Comparison of ENCODE assay signal across 15 cellular contexts in genomic region chr1:211613951-211614350, GRCh38. TPM values are rescaled to one million over a fixed set of nuclear protein-coding genes. Genes with fewer than 3 reads are reported as not detected.
DNase-seq lines count a peak whose midpoint lies in the region; ATAC-seq and TF ChIP-seq lines count a peak whose summit lies in the region.
"Had no signal": no experiment of that assay in that cellular context is flagged by ENCODE, and none has a peak within 500 bp of the region (broad histone marks: within the 10 kb centered on the region; RNA-seq: fewer than 3 reads in every experiment).

No MANE protein-coding gene starts in this region.

- no peaks in the 10 kb centered on the region for H3K9me3 ChIP-seq in CD8-positive, alpha-beta memory T cell (ENCODE audit: low read length)
- H3K9me3 ChIP-seq in neutrophil (no peaks in the 10 kb centered on the region), MM.1S (replicated peaks; ENCODE audit: insufficient read depth, low read length) (no peaks in the 10 kb centered on the region)
- H3K9me3 ChIP-seq: ovary had no signal

- no peak for DNase-seq in CD8-positive, alpha-beta memory T cell
- no peak for DNase-seq in stimulated activated naive B cell treated with anti-CD40 and anti-IgM and Interleukin-4, amounts not matched to agents 10 μg/mL and 1 μg/mL and 100 μg/mL, for 72 hours
- DNase-seq in MM.1S: no peak
- DNase-seq: activated CD4-positive, CD25-positive, alpha-beta regulatory T cell treated with anti-CD3 and anti-CD28 coated beads, Interleukin-2, amount 50 U/mL, for 72 hours; activated CD8-positive, alpha-beta memory T cell treated with anti-CD3 and anti-CD28 coated beads, Interleukin-2, amount 10 ng/mL, durations not matched to agents 7 days and 5 days; activated effector memory CD4-positive, alpha-beta T cell treated with anti-CD3 and anti-CD28 coated beads, Interleukin-2, amount 50 U/mL, for 16 hours; DMS153; NCI-H1694 treated with DMSO at 0.1 percent for 48 hours; stimulated activated CD4-positive, alpha-beta T cell treated with anti-CD3 and anti-CD28 coated beads, Interleukin-2, amount 100 ng/mL, for 48 hours had no signal

- H3K4me3 Mint-ChIP-seq in CD8-positive, alpha-beta memory T cell: no peak overlapping the region
- peak overlapping the region in 1 of 5 experiments; percentile 1 for H3K4me3 Mint-ChIP-seq in brain
- H3K4me3 Mint-ChIP-seq in stimulated activated naive B cell treated with anti-CD40 and anti-IgM and Interleukin-4, amounts not matched to agents 10 μg/mL and 1 μg/mL and 100 μg/mL, for 72 hours: no peak overlapping the region
- H3K4me3 Mint-ChIP-seq: activated CD8-positive, alpha-beta memory T cell treated with anti-CD3 and anti-CD28 coated beads, Interleukin-2, amount 10 ng/mL, durations not matched to agents 7 days and 5 days; T-helper 1 cell treated with Interleukin-12 subunit alpha and Interleukin-12 subunit beta and Interleukin-4 antibody, amounts not matched to agents 30 μg/mL and 1 μg/mL, for 36 hours had no signal

- H3K9me2 ChIP-seq in MM.1S (replicated peaks; ENCODE audit: insufficient read depth, low read length): no peaks in the 10 kb centered on the region

- H3K27me3 Mint-ChIP-seq in CD8-positive, alpha-beta memory T cell: no peaks in the 10 kb centered on the region
- no peaks in the 10 kb centered on the region for H3K27me3 Mint-ChIP-seq in brain
- no peaks in the 10 kb centered on the region for H3K27me3 Mint-ChIP-seq in stimulated activated naive B cell treated with anti-CD40 and anti-IgM and Interleukin-4, amounts not matched to agents 10 μg/mL and 1 μg/mL and 100 μg/mL, for 72 hours
- H3K27me3 Mint-ChIP-seq: activated CD8-positive, alpha-beta memory T cell treated with anti-CD3 and anti-CD28 coated beads, Interleukin-2, amount 10 ng/mL, durations not matched to agents 7 days and 5 days had no signal

- no peaks in the 10 kb centered on the region for H3K27me3 ChIP-seq in CD8-positive, alpha-beta memory T cell (ENCODE audit: insufficient read depth, low read length, poor library complexity, severe bottlenecking)
- no peaks in the 10 kb centered on the region for H3K27me3 ChIP-seq in KMS-11 (ENCODE audit: insufficient read depth, low read depth)
- no peaks in the 10 kb centered on the region for H3K27me3 ChIP-seq in neutrophil
- H3K27me3 ChIP-seq in MM.1S (replicated peaks; ENCODE audit: insufficient read depth, low read length): no peaks in the 10 kb centered on the region
- H3K27me3 ChIP-seq: ovary had no signal

- H3K9me3 Mint-ChIP-seq in CD8-positive, alpha-beta memory T cell: no peaks in the 10 kb centered on the region
- peaks cover 0 to 4% (median 0%) of the 10 kb centered on the region in 5 experiments for H3K9me3 Mint-ChIP-seq in brain
- H3K9me3 Mint-ChIP-seq in stimulated activated naive B cell treated with anti-CD40 and anti-IgM and Interleukin-4, amounts not matched to agents 10 μg/mL and 1 μg/mL and 100 μg/mL, for 72 hours: no peaks in the 10 kb centered on the region
- H3K9me3 Mint-ChIP-seq: T-helper 1 cell treated with Interleukin-12 subunit alpha and Interleukin-12 subunit beta and Interleukin-4 antibody, amounts not matched to agents 30 μg/mL and 1 μg/mL, for 36 hours had no signal

- no peak overlapping the region for H3K27ac Mint-ChIP-seq in CD8-positive, alpha-beta memory T cell
- peak overlapping the region in 4 of 5 experiments; percentile 6 to 62 (median 40) for H3K27ac Mint-ChIP-seq in brain
- H3K27ac Mint-ChIP-seq in stimulated activated naive B cell treated with anti-CD40 and anti-IgM and Interleukin-4, amounts not matched to agents 10 μg/mL and 1 μg/mL and 100 μg/mL, for 72 hours: no peak overlapping the region
- H3K27ac Mint-ChIP-seq: activated CD8-positive, alpha-beta memory T cell treated with anti-CD3 and anti-CD28 coated beads, Interleukin-2, amount 10 ng/mL, durations not matched to agents 7 days and 5 days; T-helper 1 cell treated with Interleukin-12 subunit alpha and Interleukin-12 subunit beta and Interleukin-4 antibody, amounts not matched to agents 30 μg/mL and 1 μg/mL, for 36 hours had no signal

- no peaks in the 10 kb centered on the region for H3K36me3 Mint-ChIP-seq in CD8-positive, alpha-beta memory T cell
- no peaks in the 10 kb centered on the region for H3K36me3 Mint-ChIP-seq in brain
- H3K36me3 Mint-ChIP-seq in stimulated activated naive B cell treated with anti-CD40 and anti-IgM and Interleukin-4, amounts not matched to agents 10 μg/mL and 1 μg/mL and 100 μg/mL, for 72 hours: no peaks in the 10 kb centered on the region
- H3K36me3 Mint-ChIP-seq: activated CD8-positive, alpha-beta memory T cell treated with anti-CD3 and anti-CD28 coated beads, Interleukin-2, amount 10 ng/mL, durations not matched to agents 7 days and 5 days had no signal

- H3K4me2 ChIP-seq in KMS-11: no peak overlapping the region
- H3K4me2 ChIP-seq in MM.1S (ENCODE audit: low read depth, low read length): no peak overlapping the region

- H4K20me1 ChIP-seq in KMS-11 (ENCODE audit: insufficient read depth) (no peaks in the 10 kb centered on the region), MM.1S (ENCODE audit: insufficient read depth, low read length) (no peaks in the 10 kb centered on the region)

- no peak overlapping the region for H3K4me3 ChIP-seq in CD8-positive, alpha-beta memory T cell (ENCODE audit: low read length)
- H3K4me3 ChIP-seq in KMS-11 (IDR thresholded peaks at IDR 0.05; ENCODE audit: insufficient read depth, low read depth, low read length) (no peak overlapping the region), neutrophil (ENCODE audit: low read depth in 1 of 2, low read length in 1 of 2) (no peak overlapping the region), MM.1S (ENCODE audit: low read length) (no peak overlapping the region)
- H3K4me3 ChIP-seq: ovary had no signal

- no peaks in the 10 kb centered on the region for H3K79me2 ChIP-seq in KMS-11 (ENCODE audit: insufficient read depth, low read depth)
- no peaks in the 10 kb centered on the region for H3K79me2 ChIP-seq in MM.1S (ENCODE audit: low read length)

- H3K4me1 Mint-ChIP-seq in CD8-positive, alpha-beta memory T cell: no peaks in the 10 kb centered on the region
- H3K4me1 Mint-ChIP-seq in brain: peaks cover 31% of the 10 kb centered on the region
- no peaks in the 10 kb centered on the region for H3K4me1 Mint-ChIP-seq in stimulated activated naive B cell treated with anti-CD40 and anti-IgM and Interleukin-4, amounts not matched to agents 10 μg/mL and 1 μg/mL and 100 μg/mL, for 72 hours

- H2AFZ ChIP-seq in KMS-11 (ENCODE audit: low read depth) (0 out of 2 replicates have a peak overlapping the region, but pooled peaks have one; percentile 8), MM.1S (ENCODE audit: low read length) (no peak overlapping the region)

- CTCF ChIA-PET in CD8-positive, alpha-beta memory T cell (lab: Charles Lee): interaction anchor here (1.1 to 1.3 kb wide), 2 partner anchors 10 to 27 kb away, joined by 3 to 4 read pairs; no protein-coding TSS in a partner anchor

- TF ChIP-seq CTCF in KMS-11 (conservative IDR thresholded peaks at IDR 0.05; ENCODE audit: low read depth, low read length) (no peak), brain (conservative IDR thresholded peaks at IDR 0.05) (no peak), neutrophil (IDR thresholded peaks at IDR 0.05) (no peak), MM.1S (IDR thresholded peaks at IDR 0.05; ENCODE audit: low read length) (no peak)

- peak overlapping the region; percentile 61 for H3K27ac ChIP-seq in CD8-positive, alpha-beta memory T cell (ENCODE audit: low read depth, low read length)
- H3K27ac ChIP-seq in KMS-11: no peak overlapping the region
- H3K27ac ChIP-seq in neutrophil: peak overlapping the region; percentile 79
- H3K27ac ChIP-seq in MM.1S (ENCODE audit: low read length): no peak overlapping the region
- H3K27ac ChIP-seq: ovary had no signal

- no peak for ATAC-seq in stimulated activated naive B cell treated with anti-CD40 and anti-IgM and Interleukin-4, amounts not matched to agents 10 μg/mL and 1 μg/mL and 100 μg/mL, for 72 hours (replicated peaks)
- no peak for ATAC-seq in GM21529 (IDR thresholded peaks at IDR 0.05; ENCODE audit: unreplicated experiment)

- POLR2A ChIA-PET in CD8-positive, alpha-beta memory T cell (lab: Charles Lee): no interaction called here

- H3K4me1 ChIP-seq in CD8-positive, alpha-beta memory T cell (ENCODE audit: insufficient read depth, low read length): no peaks in the 10 kb centered on the region
- peaks cover 11% of the 10 kb centered on the region for H3K4me1 ChIP-seq in KMS-11 (ENCODE audit: low read depth, poor library complexity, severe bottlenecking)
- peaks cover 22 to 29% of the 10 kb centered on the region in 2 experiments for H3K4me1 ChIP-seq in neutrophil (ENCODE audit: control insufficient read depth in 1 of 2, insufficient read depth in 1 of 2, low read depth in 1 of 2, low read length in 1 of 2)
- peaks cover 6% of the 10 kb centered on the region for H3K4me1 ChIP-seq in MM.1S (ENCODE audit: low read length)

- H3K9ac ChIP-seq in KMS-11: no peak overlapping the region
- no peak overlapping the region for H3K9ac ChIP-seq in MM.1S (ENCODE audit: low read length)

- H3K36me3 ChIP-seq in CD8-positive, alpha-beta memory T cell (ENCODE audit: insufficient read depth, low read length): no peaks in the 10 kb centered on the region
- H3K36me3 ChIP-seq in KMS-11 (ENCODE audit: insufficient read depth) (no peaks in the 10 kb centered on the region), neutrophil (no peaks in the 10 kb centered on the region), MM.1S (replicated peaks; ENCODE audit: insufficient read depth, low read length) (no peaks in the 10 kb centered on the region)
- H3K36me3 ChIP-seq: ovary had no signal

- no peaks in the 10 kb centered on the region for H3F3A ChIP-seq in MM.1S (ENCODE audit: insufficient read depth, low read length)

RNA-seq across cellular contexts. Expression of gene SLC30A1, which starts 35.0 kb away (rescaled TPM):
- 10 to 100 TPM; 16.5 to 17.1 TPM for total RNA-seq in CD8-positive, alpha-beta memory T cell
- 3.4 TPM for polyA plus RNA-seq in CD8-positive, alpha-beta memory T cell
- polyA plus RNA-seq in brain (ENCODE audit: insufficient read depth, low read depth, low replicate concordance): 3.7 TPM

Comparison
In these comparisons a context has a peak if more than half of its experiments do, and no peak if none do; other contexts are left out.
1. H3K27ac ChIP-seq: peak in CD8-positive, alpha-beta memory T cell (single experiment) and neutrophil (single experiment); none in KMS-11 (single experiment) and MM.1S (single experiment).
2. H3K27ac Mint-ChIP-seq: peak in brain (4 of 5); none in CD8-positive, alpha-beta memory T cell (0 of 8) and stimulated activated naive B cell treated with anti-CD40 and anti-IgM and Interleukin-4, amounts not matched to agents 10 μg/mL and 1 μg/mL and 100 μg/mL, for 72 hours (single experiment).